In the genomic region with DNA sequence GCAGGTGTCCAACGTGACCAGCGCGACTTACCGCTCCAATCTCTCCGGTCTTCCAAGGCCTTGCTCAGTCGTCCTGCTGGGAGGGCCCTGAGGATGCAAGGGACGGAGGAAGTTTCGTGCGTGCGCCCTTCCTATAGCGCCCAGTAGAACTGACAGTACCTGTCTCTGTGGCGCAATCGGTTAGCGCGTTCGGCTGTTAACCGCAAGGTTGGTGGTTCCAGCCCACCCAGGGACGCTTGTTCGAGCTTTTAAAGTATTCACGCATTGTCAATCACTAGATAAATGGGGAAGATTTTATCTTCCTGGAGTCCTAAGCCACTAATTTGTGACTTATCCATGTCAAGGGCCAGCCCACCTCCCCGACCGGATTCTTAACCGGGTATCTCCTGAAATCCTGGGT, we compare ENCODE assay signal across 8 cellular contexts.
DNase-seq lines count a peak whose midpoint lies in the region; ATAC-seq and TF ChIP-seq lines count a peak whose summit lies in the region.
"Not testable (repeated sequence)": the region's sequence is repeated elsewhere in the genome, so short reads cannot be mapped to it uniquely, and the experiment has no call there.

No MANE protein-coding gene starts in this region.

- H3K27me3 Mint-ChIP-seq in activated naive CD4-positive, alpha-beta T cell treated with anti-CD3 and anti-CD28 coated beads for 36 hours (ENCODE audit: low read depth), result not testable (repeated sequence)

- intact Hi-C loops in activated naive CD4-positive, alpha-beta T cell treated with anti-CD3 and anti-CD28 coated beads for 36 hours (cut with micrococcal nuclease), result loop anchor here (10.0 kb wide), 1 partner anchor 715 kb away; no protein-coding TSS in a partner anchor

- not testable (repeated sequence) for H3K4me1 ChIP-seq in stomach smooth muscle (ENCODE audit: control insufficient read depth, insufficient read depth, low read length)

- peak overlapping the region; percentile 49 for H3K27ac ChIP-seq in stomach smooth muscle (ENCODE audit: low read length)

- H3K4me3 ChIP-seq in epithelial cell of esophagus (ENCODE audit: low read length), result peak overlapping the region; percentile 20
- peak overlapping the region; percentile 40 for H3K4me3 ChIP-seq in retinal pigment epithelial cell (ENCODE audit: low read length)
- H3K4me3 ChIP-seq in stomach smooth muscle (ENCODE audit: low read length in 2 of 2), result peak overlapping the region in 1 of 2 donors; percentile 64

- H3K4me3 Mint-ChIP-seq in activated naive CD4-positive, alpha-beta T cell treated with anti-CD3 and anti-CD28 coated beads for 36 hours, result peak overlapping the region; percentile 80

- ATAC-seq in left lobe of liver, result not testable (repeated sequence)

- H3K9ac ChIP-seq in stomach smooth muscle (ENCODE audit: low read length in 2 of 2), result peak overlapping the region; percentile 53 to 62

- TF ChIP-seq CTCF in epithelial cell of esophagus (IDR thresholded peaks at IDR 0.05; ENCODE audit: insufficient read depth, low read depth, low read length, missing control alignments); retinal pigment epithelial cell (conservative IDR thresholded peaks at IDR 0.05; ENCODE audit: low read depth, low read length): not testable (repeated sequence)

- H3K27me3 ChIP-seq in stomach smooth muscle (ENCODE audit: control insufficient read depth in 1 of 2, insufficient read depth in 2 of 2, low read length in 2 of 2), result not testable (repeated sequence)

- CTCF ChIA-PET in activated naive CD4-positive, alpha-beta T cell treated with anti-CD3 and anti-CD28 coated beads for 36 hours (lab: Charles Lee), result not testable (repeated sequence)

- H3K36me3 ChIP-seq in stomach smooth muscle (ENCODE audit: control insufficient read depth in 2 of 2, insufficient read depth in 2 of 2, low read length in 2 of 2), result not testable (repeated sequence)

- peak; percentile 37 for DNase-seq in DMS53 treated with DMSO at 0.1 percent for 48 hours (lab: John Stamatoyannopoulos, UW; ENCODE audit: unreplicated experiment)
- peak; percentile 85 for DNase-seq in NCI-H1694 treated with DMSO at 0.1 percent for 48 hours (lab: John Stamatoyannopoulos, UW)
- peak; percentile 11 for DNase-seq in T-helper 22 cell (ENCODE audit: low read depth)
- DNase-seq in activated naive CD4-positive, alpha-beta T cell treated with anti-CD3 and anti-CD28 coated beads for 36 hours, result peak; percentile 70
- peak; percentile 82 for DNase-seq in epithelial cell of esophagus (ENCODE audit: low read depth)
- DNase-seq in left lobe of liver (ENCODE audit: low spot score), result peak; percentile 60
- not testable (repeated sequence) for DNase-seq in retinal pigment epithelial cell (ENCODE audit: low read depth)

- not testable (repeated sequence) for H3K9me3 ChIP-seq in stomach smooth muscle (ENCODE audit: control insufficient read depth in 2 of 2, low read length in 2 of 2)

- peak overlapping the region; percentile 89 for H3K27ac Mint-ChIP-seq in activated naive CD4-positive, alpha-beta T cell treated with anti-CD3 and anti-CD28 coated beads for 36 hours

- peaks cover 11% of the 10 kb centered on the region for H3K4me1 Mint-ChIP-seq in activated naive CD4-positive, alpha-beta T cell treated with anti-CD3 and anti-CD28 coated beads for 36 hours (ENCODE audit: low read depth)

- not testable (repeated sequence) for H3K36me3 Mint-ChIP-seq in activated naive CD4-positive, alpha-beta T cell treated with anti-CD3 and anti-CD28 coated beads for 36 hours (ENCODE audit: low read depth)

- H3K9me3 Mint-ChIP-seq in activated naive CD4-positive, alpha-beta T cell treated with anti-CD3 and anti-CD28 coated beads for 36 hours, result not testable (repeated sequence)
